8 cellular contexts compared by ENCODE assay signal in the genomic region with DNA sequence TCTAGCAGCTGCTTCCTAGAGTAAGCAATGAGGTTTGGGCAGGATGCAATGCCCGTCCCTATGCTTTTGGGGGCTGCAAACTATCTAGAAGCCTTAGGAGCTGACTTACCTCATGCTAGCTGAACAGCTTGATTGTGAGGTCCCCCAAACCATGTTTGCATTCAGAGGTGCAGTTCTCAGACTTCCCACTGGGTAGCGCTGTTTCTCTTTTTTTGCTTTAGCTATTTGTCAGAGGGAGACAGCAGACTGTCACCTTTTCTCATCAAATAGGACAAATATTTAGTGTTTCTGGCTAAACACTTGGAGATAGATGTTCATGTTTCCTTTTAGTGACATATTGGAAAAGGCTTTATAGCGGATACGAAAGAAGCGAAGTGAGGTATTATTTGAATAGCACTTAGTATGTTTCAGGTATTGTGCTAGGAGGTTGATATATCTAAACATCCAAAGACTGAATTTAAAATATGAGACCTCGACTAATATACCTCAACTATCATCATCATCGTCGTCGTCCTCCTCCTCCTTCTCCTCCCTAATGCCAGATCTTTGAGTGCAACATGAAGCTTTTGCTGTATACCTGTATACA. TPM values are rescaled to one million over a fixed set of nuclear protein-coding genes. Genes with fewer than 3 reads are reported as not detected.
DNase-seq lines count a peak whose midpoint lies in the region; ATAC-seq and TF ChIP-seq lines count a peak whose summit lies in the region.

No MANE protein-coding gene starts in this region.

- H3K4me3 ChIP-seq in GM12864 (ENCODE audit: low read depth, low read length): no peak overlapping the region
- H3K4me3 ChIP-seq in HCT116 (replicated peaks in 1 of 2; ENCODE audit: low read depth in 1 of 2, low read length in 2 of 2): no peak overlapping the region
- H3K4me3 ChIP-seq in sigmoid colon: no peak overlapping the region

- ATAC-seq in HCT116: peak; percentile 95
- peak; percentile 68 for ATAC-seq in left ventricle myocardium superior

- peak overlapping the region; percentile 62 for H2AFZ ChIP-seq in HCT116 (ENCODE audit: low read depth, low read length, poor library complexity, severe bottlenecking)

- no peaks in the 10 kb centered on the region for H3K36me3 ChIP-seq in HCT116 (ENCODE audit: control insufficient read depth in 1 of 2, insufficient read depth in 2 of 2, low read length in 2 of 2)
- H3K36me3 ChIP-seq in sigmoid colon: no peaks in the 10 kb centered on the region

- RAD21 ChIA-PET in HCT116 (lab: Charles Lee; ENCODE audit: low non-redundant PET in 1 of 2, low total read pairs in 2 of 2, uncharacterized antibody in 2 of 2, unreplicated experiment in 2 of 2): interaction anchor here (0.8 to 2.4 kb wide), 4 partner anchors 213 to 333 kb away, joined by 3 to 14 read pairs (median 4); no protein-coding TSS in a partner anchor

- TF ChIP-seq CTCF in GM12864 (IDR thresholded peaks at IDR 0.05; ENCODE audit: low read depth, low read length, missing control alignments) (peak; percentile 92), HCT116 (IDR thresholded peaks at IDR 0.05 in 2 of 3, conservative IDR thresholded peaks at IDR 0.05 in 1 of 3; ENCODE audit: borderline replicate concordance in 1 of 3, insufficient read depth in 1 of 3, low read depth in 2 of 3, low read length in 2 of 3) (peak; percentile 82 to 98 (median 88)), sigmoid colon (IDR thresholded peaks at IDR 0.05) (peak; percentile 49 to 84 (median 82))

- no peak overlapping the region for H3K27ac ChIP-seq in HCT116 (ENCODE audit: low read depth, low read length)
- H3K27ac ChIP-seq in sigmoid colon: no peak overlapping the region

- H3K27me3 ChIP-seq in HCT116 (ENCODE audit: insufficient read depth, low read length): no peaks in the 10 kb centered on the region
- H3K27me3 ChIP-seq in sigmoid colon: no peaks in the 10 kb centered on the region

- H3K79me2 ChIP-seq in HCT116 (ENCODE audit: insufficient read depth, low read length): no peaks in the 10 kb centered on the region

- no peaks in the 10 kb centered on the region for H3K4me1 ChIP-seq in HCT116 (ENCODE audit: control insufficient read depth in 1 of 2, insufficient read depth in 2 of 2, low read length in 2 of 2)
- no peaks in the 10 kb centered on the region for H3K4me1 ChIP-seq in sigmoid colon

- no TSS peak for BruUV-seq in HCT116 (replicated peaks; lab: Mats Ljungman, UMichigan)

- H3K4me2 ChIP-seq in HCT116 (ENCODE audit: low read length): peak overlapping the region; percentile 8; the same call in 1 of the 2 replicates

- WGBS in sigmoid colon, 2 donors: 13 to 19% methylated on average over 9 of the region's 9 CpGs

- no peaks in the 10 kb centered on the region for H4K20me1 ChIP-seq in HCT116 (ENCODE audit: insufficient read depth)

- TF ChIP-seq RAD21 in HCT116 (IDR thresholded peaks at IDR 0.05; ENCODE audit: low read depth): peak; percentile 95

- TF ChIP-seq EP300 in sigmoid colon (IDR thresholded peaks at IDR 0.05): no peak

- H3K9me3 ChIP-seq in HCT116 (ENCODE audit: control insufficient read depth in 1 of 2, insufficient read depth in 1 of 2, low read depth in 1 of 2, low read length in 2 of 2) (no peaks in the 10 kb centered on the region), sigmoid colon (no peaks in the 10 kb centered on the region)

- DNase-seq in GM12864 (ENCODE audit: low read depth): no peak
- peak; percentile 46 for DNase-seq in HCT116 (ENCODE audit: low read depth, low spot score)
- peak; percentile 58 for DNase-seq in MV-4-11 (lab: John Stamatoyannopoulos, UW)
- DNase-seq in SKM-1 (lab: John Stamatoyannopoulos, UW; ENCODE audit: unreplicated experiment): peak; percentile 23
- peak; percentile 66 for DNase-seq in activated naive CD8-positive, alpha-beta T cell treated with anti-CD3 and anti-CD28 coated beads, Interleukin-2, amount 50 U/mL, for 16 hours (ENCODE audit: low read depth, low spot score)
- no peak for DNase-seq in left ventricle myocardium superior
- peak; percentile 70 for DNase-seq in sigmoid colon
- no peak for DNase-seq in mesenteric fat pad (ENCODE audit: low spot score)

- intact Hi-C loops in HCT116 (cut with micrococcal nuclease) (loop anchor here (1.0 to 5.0 kb wide), 4 partner anchors 196 to 406 kb away; a partner anchor contains a TSS), left ventricle myocardium superior (cut with micrococcal nuclease) (loop anchor here (5.0 to 10.0 kb wide), 2 partner anchors 213 to 336 kb away; no protein-coding TSS in a partner anchor), sigmoid colon (cut with DNase I) (loop anchor here (1.0 kb wide), 1 partner anchor 333 kb away; no protein-coding TSS in a partner anchor)

- no peak overlapping the region for H3K9ac ChIP-seq in HCT116 (ENCODE audit: low read length)

- H3K9me2 ChIP-seq in HCT116 (ENCODE audit: insufficient read depth): no peaks in the 10 kb centered on the region

- CTCF ChIA-PET in HCT116 (lab: Charles Lee): interaction anchor here (0.6 to 4.4 kb wide), 26 partner anchors 11 to 402 kb away, joined by 3 to 99 read pairs (median 3); a partner anchor contains a TSS

- POLR2A ChIA-PET in HCT116 (lab: Charles Lee): interaction anchor here (1.1 kb wide), 1 partner anchor 195 kb away, joined by 9 read pairs; a partner anchor contains a TSS

- TF ChIP-seq POLR2A in HCT116 (IDR thresholded peaks at IDR 0.05; ENCODE audit: borderline replicate concordance, extremely low read depth, insufficient read depth, insufficient read length): no peak
- TF ChIP-seq POLR2A in sigmoid colon (IDR thresholded peaks at IDR 0.05): no peak

TF ChIP-seq in HCT116, 20 proteins besides CTCF, POLR2A, EP300 and RAD21:
- TF ChIP-seq ZNF274 (IDR thresholded peaks at IDR 0.05; ENCODE audit: low read depth, low read length): no peak
- TF ChIP-seq SP1 (IDR thresholded peaks at IDR 0.05; ENCODE audit: low read depth): no peak
- no peak for TF ChIP-seq SIN3A (IDR thresholded peaks at IDR 0.05; ENCODE audit: low read depth)
- TF ChIP-seq POLR2AphosphoS5 (IDR thresholded peaks at IDR 0.05; ENCODE audit: low read depth, low read length): no peak
- no peak for TF ChIP-seq ZFX (IDR thresholded peaks at IDR 0.05)
- TF ChIP-seq, protein P1, sequence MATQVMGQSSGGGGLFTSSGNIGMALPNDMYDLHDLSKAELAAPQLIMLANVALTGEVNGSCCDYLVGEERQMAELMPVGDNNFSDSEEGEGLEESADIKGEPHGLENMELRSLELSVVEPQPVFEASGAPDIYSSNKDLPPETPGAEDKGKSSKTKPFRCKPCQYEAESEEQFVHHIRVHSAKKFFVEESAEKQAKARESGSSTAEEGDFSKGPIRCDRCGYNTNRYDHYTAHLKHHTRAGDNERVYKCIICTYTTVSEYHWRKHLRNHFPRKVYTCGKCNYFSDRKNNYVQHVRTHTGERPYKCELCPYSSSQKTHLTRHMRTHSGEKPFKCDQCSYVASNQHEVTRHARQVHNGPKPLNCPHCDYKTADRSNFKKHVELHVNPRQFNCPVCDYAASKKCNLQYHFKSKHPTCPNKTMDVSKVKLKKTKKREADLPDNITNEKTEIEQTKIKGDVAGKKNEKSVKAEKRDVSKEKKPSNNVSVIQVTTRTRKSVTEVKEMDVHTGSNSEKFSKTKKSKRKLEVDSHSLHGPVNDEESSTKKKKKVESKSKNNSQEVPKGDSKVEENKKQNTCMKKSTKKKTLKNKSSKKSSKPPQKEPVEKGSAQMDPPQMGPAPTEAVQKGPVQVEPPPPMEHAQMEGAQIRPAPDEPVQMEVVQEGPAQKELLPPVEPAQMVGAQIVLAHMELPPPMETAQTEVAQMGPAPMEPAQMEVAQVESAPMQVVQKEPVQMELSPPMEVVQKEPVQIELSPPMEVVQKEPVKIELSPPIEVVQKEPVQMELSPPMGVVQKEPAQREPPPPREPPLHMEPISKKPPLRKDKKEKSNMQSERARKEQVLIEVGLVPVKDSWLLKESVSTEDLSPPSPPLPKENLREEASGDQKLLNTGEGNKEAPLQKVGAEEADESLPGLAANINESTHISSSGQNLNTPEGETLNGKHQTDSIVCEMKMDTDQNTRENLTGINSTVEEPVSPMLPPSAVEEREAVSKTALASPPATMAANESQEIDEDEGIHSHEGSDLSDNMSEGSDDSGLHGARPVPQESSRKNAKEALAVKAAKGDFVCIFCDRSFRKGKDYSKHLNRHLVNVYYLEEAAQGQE (IDR thresholded peaks at IDR 0.05; ENCODE audit: low read depth): no peak
- TF ChIP-seq JUND (IDR thresholded peaks at IDR 0.05): no peak
- TF ChIP-seq, protein P2, sequence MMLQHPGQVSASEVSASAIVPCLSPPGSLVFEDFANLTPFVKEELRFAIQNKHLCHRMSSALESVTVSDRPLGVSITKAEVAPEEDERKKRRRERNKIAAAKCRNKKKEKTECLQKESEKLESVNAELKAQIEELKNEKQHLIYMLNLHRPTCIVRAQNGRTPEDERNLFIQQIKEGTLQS (IDR thresholded peaks at IDR 0.05): no peak
- TF ChIP-seq EZH2phosphoT487 (IDR thresholded peaks at IDR 0.05; ENCODE audit: borderline replicate concordance): no peak
- TF ChIP-seq SRF (IDR thresholded peaks at IDR 0.05; ENCODE audit: low read depth): no peak
- no peak for TF ChIP-seq ELF1 (IDR thresholded peaks at IDR 0.05; ENCODE audit: borderline replicate concordance, low read depth)
- TF ChIP-seq FOSL1 (IDR thresholded peaks at IDR 0.05; ENCODE audit: low read depth): no peak
- TF ChIP-seq, protein P3, sequence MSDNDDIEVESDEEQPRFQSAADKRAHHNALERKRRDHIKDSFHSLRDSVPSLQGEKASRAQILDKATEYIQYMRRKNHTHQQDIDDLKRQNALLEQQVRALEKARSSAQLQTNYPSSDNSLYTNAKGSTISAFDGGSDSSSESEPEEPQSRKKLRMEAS (IDR thresholded peaks at IDR 0.05): no peak
- no peak for TF ChIP-seq EGR1 (IDR thresholded peaks at IDR 0.05; ENCODE audit: low read depth)
- TF ChIP-seq TCF7L2 (IDR thresholded peaks at IDR 0.05; ENCODE audit: borderline replicate concordance, extremely low read depth, insufficient read depth, insufficient read length): no peak
- no peak for TF ChIP-seq EZH2 (IDR thresholded peaks at IDR 0.05)
TF ChIP-seq in HCT116: peak in this region for 0.

RNA-seq across cellular contexts. Expression of a gene that starts 18.7 kb away (rescaled TPM):
- total RNA-seq in HCT116 (2021; ENCODE audit: unreplicated experiment) (13.1 TPM), left ventricle myocardium superior (17.8 TPM), sigmoid colon (10 to 100 TPM in 2 of 4 donors, 1 to 10 TPM in 2; 4.7 to 12.5 (median 9.1) TPM), mesenteric fat pad (27.6 TPM)
- polyA plus RNA-seq in HCT116 (2012): 5.8 and 8.2 TPM in 2 replicates
- 1 to 10 TPM; 6.0 to 9.6 (median 7.4) TPM for polyA plus RNA-seq in sigmoid colon

Comparison
In these comparisons a context has a peak if more than half of its experiments do, and no peak if none do; other contexts are left out.
1. DNase-seq: peak in HCT116 (single experiment), MV-4-11 (single experiment), SKM-1 (single experiment), activated naive CD8-positive, alpha-beta T cell treated with anti-CD3 and anti-CD28 coated beads, Interleukin-2, amount 50 U/mL, for 16 hours (single experiment) and sigmoid colon (single experiment); none in GM12864 (single experiment), left ventricle myocardium superior (single experiment) and mesenteric fat pad (single experiment).
2. Peak in every context shown above with its lines, with median percentiles within 50 percentile points of each other: CTCF ChIP-seq.